Comparison of ENCODE assay signal across 8 cellular contexts in genomic region chr12:53265783-53266182, GRCh38.
"Had no signal": no experiment of that assay in that cellular context is flagged by ENCODE, and none has a peak within 500 bp of the region (broad histone marks: within the 10 kb centered on the region; RNA-seq: fewer than 3 reads in every experiment).

No MANE protein-coding gene starts in this region.

- ATAC-seq: activated CD4-positive, alpha-beta T cell treated with anti-CD3 and anti-CD28 coated beads for 36 hours; lower lobe of right lung had no signal

- DNase-seq: activated CD4-positive, alpha-beta memory T cell treated with anti-CD3 and anti-CD28 coated beads, Interleukin-2, amount 10 ng/mL, durations not matched to agents 7 days and 5 days; activated CD4-positive, alpha-beta T cell treated with anti-CD3 and anti-CD28 coated beads for 36 hours; activated naive CD4-positive, alpha-beta T cell treated with anti-CD3 and anti-CD28 coated beads, Interleukin-2, amount 50 U/mL, for 16 hours; erythroblast; lower lobe of right lung; T-helper 9 cell; WERI-Rb-1 had no signal

- H3K4me3 ChIP-seq: lower lobe of right lung, skin epidermis had no signal

- H3K9me3 ChIP-seq: lower lobe of right lung had no signal

- H3K27ac ChIP-seq: lower lobe of right lung, skin epidermis, WERI-Rb-1 had no signal

- H3K36me3 ChIP-seq: lower lobe of right lung had no signal
